Comparison of ENCODE assay signal across 1 cellular context in the genomic region with DNA sequence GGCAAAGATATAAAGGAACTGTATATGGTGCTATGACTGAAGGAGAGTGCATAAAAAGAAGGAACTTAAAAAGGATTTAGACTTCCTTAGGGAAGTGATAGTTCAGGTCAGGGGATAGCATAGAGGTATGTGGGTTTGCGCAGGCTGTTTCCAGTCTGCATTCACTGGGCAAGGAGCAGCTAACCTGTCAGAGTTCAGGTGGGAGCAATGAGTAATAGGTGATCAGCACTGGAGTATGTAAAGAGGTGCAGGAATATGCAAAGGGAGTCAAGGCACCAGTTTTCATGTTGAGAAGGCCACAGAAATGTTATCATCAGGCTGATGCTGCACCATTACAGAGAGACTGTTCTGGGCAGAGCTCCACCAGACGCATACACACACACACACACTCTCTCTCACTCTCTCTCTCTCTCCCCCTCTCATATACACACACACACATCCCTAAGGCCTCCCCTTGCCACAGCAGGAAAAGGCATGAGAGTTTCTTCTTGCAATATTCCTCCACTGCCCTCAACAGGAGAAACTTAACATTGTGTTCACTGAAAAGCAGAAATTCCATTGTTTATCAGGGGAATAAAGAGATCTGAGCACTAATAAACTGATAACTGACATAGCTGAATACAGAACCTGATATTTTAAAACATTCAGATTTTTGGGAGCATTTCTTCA.
TF ChIP-seq lines count a peak whose summit lies in the region.

No MANE protein-coding gene starts in this region.

TF ChIP-seq in H1, 55 proteins besides CTCF, POLR2A, EP300 and RAD21:
- TF ChIP-seq BACH1 (IDR thresholded peaks at IDR 0.05; ENCODE audit: low read length): no peak
- no peak for TF ChIP-seq JUN (IDR thresholded peaks at IDR 0.05; ENCODE audit: low read depth, low read length)
